In the genomic region with DNA sequence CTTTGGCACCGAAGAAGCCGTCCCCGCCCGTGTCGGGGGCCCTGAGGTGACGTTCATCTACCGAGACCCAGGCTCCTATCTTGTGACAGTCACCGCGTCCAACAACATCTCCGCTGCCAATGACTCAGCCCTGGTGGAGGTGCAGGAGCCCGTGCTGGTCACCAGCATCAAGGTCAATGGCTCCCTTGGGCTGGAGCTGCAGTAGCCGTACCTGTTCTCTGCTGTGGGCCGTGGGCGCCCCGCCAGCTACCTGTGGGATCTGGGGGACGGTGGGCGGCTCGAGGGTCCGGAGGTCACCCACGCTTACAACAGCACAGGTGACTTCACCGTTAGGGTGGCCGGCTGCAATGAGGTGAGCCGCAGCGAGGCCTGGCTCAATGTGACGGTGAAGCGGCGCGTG, we compare ENCODE assay signal across 7 cellular contexts. TPM values are rescaled to one million over a fixed set of nuclear protein-coding genes. Genes with fewer than 3 reads are reported as not detected.
DNase-seq lines count a peak whose midpoint lies in the region; ATAC-seq and TF ChIP-seq lines count a peak whose summit lies in the region.
"Not testable (repeated sequence)": the region's sequence is repeated elsewhere in the genome, so short reads cannot be mapped to it uniquely, and the experiment has no call there.

No MANE protein-coding gene starts in this region.

- WGBS in heart left ventricle, 4 donors = 90 to 94% methylated on average over 7 to 9 of the region's 28 CpGs; no CpG with 5 or more reads in 2 of the 4 donors
- 73 to 100% (median 89%) methylated on average over 4 to 9 of the region's 28 CpGs; no CpG with 5 or more reads in 2 of the 5 donors for WGBS in spleen, 5 donors
- 91 to 96% methylated on average over 5 to 9 of the region's 28 CpGs for WGBS in aorta, 2 donors

- H3K4me3 Mint-ChIP-seq in activated CD8-positive, alpha-beta T cell treated with anti-CD3 and anti-CD28 coated beads, Interleukin-2, amount 10 ng/mL, durations not matched to agents 7 days and 5 days; osteocyte (ENCODE audit: unreplicated experiment): not testable (repeated sequence)

- POLR2A ChIA-PET in activated CD8-positive, alpha-beta T cell treated with anti-CD3 and anti-CD28 coated beads, Interleukin-2, amount 10 ng/mL, durations not matched to agents 7 days and 5 days (lab: Charles Lee) = not testable (repeated sequence)

- DNase-seq in activated CD8-positive, alpha-beta T cell treated with anti-CD3 and anti-CD28 coated beads, Interleukin-2, amount 10 ng/mL, durations not matched to agents 7 days and 5 days = peak; percentile 9
- DNase-seq in heart left ventricle (peak in 2 of 5 donors; percentile 4 to 8), lower lobe of right lung (peak; percentile 18), osteocyte (ENCODE audit: extremely low spot score, unreplicated experiment) (peak; percentile 53), spleen (peak; percentile 7), aorta (peak in 1 of 2 donors; percentile 14)
- not testable (repeated sequence) for DNase-seq in left lobe of liver (ENCODE audit: low spot score)

- not testable (repeated sequence) for H3K27ac Mint-ChIP-seq in activated CD8-positive, alpha-beta T cell treated with anti-CD3 and anti-CD28 coated beads, Interleukin-2, amount 10 ng/mL, durations not matched to agents 7 days and 5 days; osteocyte (ENCODE audit: unreplicated experiment)

- H3K27ac ChIP-seq in heart left ventricle; lower lobe of right lung; spleen; aorta (ENCODE audit: low read depth in 1 of 2, low read length in 2 of 2): not testable (repeated sequence)

- not testable (repeated sequence) for H3K36me3 ChIP-seq in heart left ventricle; lower lobe of right lung; spleen; aorta (ENCODE audit: control insufficient read depth in 1 of 2, insufficient read depth in 2 of 2, low read length in 1 of 2)

- not testable (repeated sequence) for H3K9me3 ChIP-seq in heart left ventricle; lower lobe of right lung; spleen; aorta (ENCODE audit: control insufficient read depth, low read length)

- not testable (repeated sequence) for TF ChIP-seq CTCF in heart left ventricle (IDR thresholded peaks at IDR 0.05); lower lobe of right lung (IDR thresholded peaks at IDR 0.05); osteocyte (IDR thresholded peaks at IDR 0.05); spleen (IDR thresholded peaks at IDR 0.05 in 8 of 11, conservative IDR thresholded peaks at IDR 0.05 in 3 of 11)

- TF ChIP-seq POLR2A in heart left ventricle (IDR thresholded peaks at IDR 0.05); spleen (IDR thresholded peaks at IDR 0.05): not testable (repeated sequence)

- not testable (repeated sequence) for H3K27me3 Mint-ChIP-seq in activated CD8-positive, alpha-beta T cell treated with anti-CD3 and anti-CD28 coated beads, Interleukin-2, amount 10 ng/mL, durations not matched to agents 7 days and 5 days (ENCODE audit: low read depth); osteocyte (ENCODE audit: unreplicated experiment)

- intact Hi-C loops in heart left ventricle (cut with DNase I); lower lobe of right lung (cut with DNase I); spleen (cut with DNase I; ENCODE audit: low total_unique reads); aorta (cut with DNase I): not testable (repeated sequence)

- not testable (repeated sequence) for H3K4me1 ChIP-seq in heart left ventricle; lower lobe of right lung; spleen; aorta (ENCODE audit: control insufficient read depth in 1 of 2, insufficient read depth in 2 of 2, low read length in 2 of 2)

- H3K36me3 Mint-ChIP-seq in activated CD8-positive, alpha-beta T cell treated with anti-CD3 and anti-CD28 coated beads, Interleukin-2, amount 10 ng/mL, durations not matched to agents 7 days and 5 days (ENCODE audit: low read depth); osteocyte (ENCODE audit: unreplicated experiment): not testable (repeated sequence)

- CTCF ChIA-PET in activated CD8-positive, alpha-beta T cell treated with anti-CD3 and anti-CD28 coated beads, Interleukin-2, amount 10 ng/mL, durations not matched to agents 7 days and 5 days (lab: Charles Lee) = not testable (repeated sequence)

- not testable (repeated sequence) for H3K9me3 Mint-ChIP-seq in activated CD8-positive, alpha-beta T cell treated with anti-CD3 and anti-CD28 coated beads, Interleukin-2, amount 10 ng/mL, durations not matched to agents 7 days and 5 days (ENCODE audit: insufficient read depth); osteocyte (ENCODE audit: unreplicated experiment)

- ATAC-seq in activated CD8-positive, alpha-beta T cell treated with anti-CD3 and anti-CD28 coated beads, Interleukin-2, amount 10 ng/mL, durations not matched to agents 7 days and 5 days = not testable (repeated sequence)
- ATAC-seq in heart left ventricle = peak in 3 of 4 donors; percentile 9 to 36 (median 30)
- peak; percentile 21 for ATAC-seq in left lobe of liver
- ATAC-seq in lower lobe of right lung = peak; percentile 13 to 29
- peak; percentile 50 for ATAC-seq in aorta (ENCODE audit: low FRiP score)

- not testable (repeated sequence) for H3K4me3 ChIP-seq in heart left ventricle; lower lobe of right lung; spleen; aorta (ENCODE audit: low read length in 2 of 2)

- H3K4me1 Mint-ChIP-seq in activated CD8-positive, alpha-beta T cell treated with anti-CD3 and anti-CD28 coated beads, Interleukin-2, amount 10 ng/mL, durations not matched to agents 7 days and 5 days (ENCODE audit: low read depth); osteocyte (ENCODE audit: unreplicated experiment): not testable (repeated sequence)

- H3K27me3 ChIP-seq in heart left ventricle; lower lobe of right lung (ENCODE audit: low read depth); spleen (replicated peaks in 1 of 7); aorta (ENCODE audit: control insufficient read depth in 1 of 2, insufficient read depth in 2 of 2, low read length in 1 of 2): not testable (repeated sequence)

RNA-seq across cellular contexts. Expression of gene NPIPA7, which starts 14.2 kb away (rescaled TPM):
- total RNA-seq in activated CD8-positive, alpha-beta T cell treated with anti-CD3 and anti-CD28 coated beads, Interleukin-2, amount 10 ng/mL, durations not matched to agents 7 days and 5 days = 1 to 10 TPM; 6.5 to 7.9 TPM
- total RNA-seq in heart left ventricle (1 to 10 TPM in 7 of 9 donors, under 1 TPM in 2; 0.21 to 5.2 (median 1.7) TPM), left lobe of liver (2.4 TPM), lower lobe of right lung (10.0 TPM), osteocyte (5.9 and 7.6 TPM in 2 replicates), spleen (10 to 100 TPM in 2 of 7 donors, 1 to 10 TPM in 5; 4.6 to 11.7 (median 7.1) TPM), aorta (10 to 100 TPM in 1 of 2 donors, 1 to 10 TPM in 1; 7.5 to 25.3 TPM)
- polyA plus RNA-seq in heart left ventricle (1 to 10 TPM; 3.5 to 5.2 TPM), spleen (10 to 100 TPM; 17.4 to 21.4 (median 18.1) TPM), aorta (10 to 100 TPM in 1 of 2 donors, not detected in 1; 13.9 TPM)
